Comparison of ENCODE assay signal across 12 cellular contexts in the genomic region with DNA sequence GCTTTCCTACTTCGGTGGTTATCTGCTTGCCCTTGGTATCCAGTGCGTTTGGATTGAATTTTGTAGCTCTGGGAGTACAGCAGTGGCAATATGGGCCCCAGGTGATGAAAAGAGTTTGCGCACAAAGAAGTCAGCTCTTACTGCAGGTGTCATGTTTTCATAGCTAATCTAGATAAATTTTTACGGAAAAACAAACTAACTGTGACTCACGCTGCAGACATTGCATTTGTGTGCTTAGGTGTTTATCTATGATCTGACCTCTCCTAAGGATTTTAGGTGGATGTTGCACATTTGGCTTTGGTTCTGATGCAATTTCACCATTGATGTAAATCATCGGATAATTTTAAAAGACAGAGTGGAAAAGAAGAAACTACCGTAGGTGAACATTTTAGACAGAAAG.
A peak's percentile ranks its signal among the peaks of the same experiment; 100 is the strongest.
DNase-seq lines count a peak whose midpoint lies in the region; ATAC-seq and TF ChIP-seq lines count a peak whose summit lies in the region.
"Had no signal": no experiment of that assay in that cellular context is flagged by ENCODE, and none has a peak within 500 bp of the region (broad histone marks: within the 10 kb centered on the region; RNA-seq: fewer than 3 reads in every experiment).

No MANE protein-coding gene starts in this region.

- H3K36me3 Mint-ChIP-seq in natural killer cell = no peaks in the 10 kb centered on the region
- H3K36me3 Mint-ChIP-seq: naive thymus-derived CD4-positive, alpha-beta T cell had no signal

- H3F3A ChIP-seq in PC-3 (ENCODE audit: low read length, unreplicated experiment) = peaks cover 4% of the 10 kb centered on the region
- H3F3A ChIP-seq in smooth muscle cell (ENCODE audit: low read depth) = peaks cover 67% of the 10 kb centered on the region

- H3K79me2 ChIP-seq in PC-3 (ENCODE audit: low read length) = no peaks in the 10 kb centered on the region
- H3K79me2 ChIP-seq in smooth muscle cell (ENCODE audit: low read depth) = peaks cover 22% of the 10 kb centered on the region

- H3K27me3 ChIP-seq in PC-3 (ENCODE audit: low read length) (no peaks in the 10 kb centered on the region), smooth muscle cell (ENCODE audit: low read depth) (no peaks in the 10 kb centered on the region), Peyer's patch (no peaks in the 10 kb centered on the region)

- H3K9me2 ChIP-seq in PC-3 (replicated peaks; ENCODE audit: low read length) = no peaks in the 10 kb centered on the region

- H3K9me3 Mint-ChIP-seq in natural killer cell = no peaks in the 10 kb centered on the region
- H3K9me3 Mint-ChIP-seq: activated naive CD4-positive, alpha-beta T cell treated with anti-CD3 and anti-CD28 coated beads for 36 hours; CD14-positive monocyte; naive thymus-derived CD4-positive, alpha-beta T cell had no signal

- no peak overlapping the region for H3K27ac Mint-ChIP-seq in natural killer cell
- H3K27ac Mint-ChIP-seq: activated naive CD4-positive, alpha-beta T cell treated with anti-CD3 and anti-CD28 coated beads for 36 hours; naive thymus-derived CD4-positive, alpha-beta T cell had no signal

- TF ChIP-seq CTCF in PC-3 (conservative IDR thresholded peaks at IDR 0.05; ENCODE audit: low read depth, low read length) (no peak), epithelial cell of esophagus (IDR thresholded peaks at IDR 0.05; ENCODE audit: insufficient read depth, low read depth, low read length, missing control alignments) (no peak), smooth muscle cell (IDR thresholded peaks at IDR 0.05; ENCODE audit: borderline replicate concordance, insufficient read depth, poor library complexity, severe bottlenecking) (no peak), Peyer's patch (IDR thresholded peaks at IDR 0.05) (no peak), natural killer cell (IDR thresholded peaks at IDR 0.05) (no peak)

- H3K4me2 ChIP-seq in PC-3 (ENCODE audit: low read length) (peak overlapping the region; percentile 76), smooth muscle cell (no peak overlapping the region)

- peak overlapping the region; percentile 38; the same call in 1 of the 2 replicates for H3K4me3 ChIP-seq in PC-3 (ENCODE audit: low read length)
- no peak overlapping the region for H3K4me3 ChIP-seq in epithelial cell of esophagus (ENCODE audit: low read length)
- no peak overlapping the region for H3K4me3 ChIP-seq in smooth muscle cell
- no peak overlapping the region for H3K4me3 ChIP-seq in Peyer's patch

- intact Hi-C loops in PC-3 (cut with micrococcal nuclease) = loop anchor here (1.0 to 10.0 kb wide), 8 partner anchors 46 to 1211 kb away; no protein-coding TSS in a partner anchor
- intact Hi-C loops in natural killer cell (cut with micrococcal nuclease) = loop anchor here (1.0 to 2.0 kb wide), 2 partner anchors 922 to 1213 kb away; no protein-coding TSS in a partner anchor

- H3K27ac ChIP-seq in PC-3 (ENCODE audit: low read length) (peak overlapping the region; percentile 61), smooth muscle cell (ENCODE audit: low read depth) (peak overlapping the region; percentile 65), Peyer's patch (no peak overlapping the region)
- H3K27ac ChIP-seq: HL-60 had no signal

- CTCF ChIA-PET in PC-3 (lab: Charles Lee) = interaction anchor here (0.6 to 0.9 kb wide), 3 partner anchors 92 to 132 kb away, joined by 3 to 5 read pairs (median 3); a partner anchor contains a TSS

- no peak overlapping the region for H3K4me3 Mint-ChIP-seq in natural killer cell
- H3K4me3 Mint-ChIP-seq: activated naive CD4-positive, alpha-beta T cell treated with anti-CD3 and anti-CD28 coated beads for 36 hours; CD14-positive monocyte; naive thymus-derived CD4-positive, alpha-beta T cell had no signal

- peak; percentile 29 for DNase-seq in SHP77 treated with DMSO at 0.1 percent for 48 hours (lab: John Stamatoyannopoulos, UW)
- no peak for DNase-seq in SHP77 (lab: John Stamatoyannopoulos, UW)
- DNase-seq in PC-3 = peak; percentile 83
- DNase-seq in epithelial cell of esophagus (ENCODE audit: low read depth) = peak; percentile 39
- DNase-seq in smooth muscle cell (lab: John Stamatoyannopoulos, UW; ENCODE audit: unreplicated experiment) = no peak
- DNase-seq in A172 (ENCODE audit: low spot score) = no peak
- no peak for DNase-seq in Peyer's patch
- DNase-seq in natural killer cell = no peak
- DNase-seq: activated naive CD4-positive, alpha-beta T cell treated with anti-CD3 and anti-CD28 coated beads for 36 hours had no signal

- H3K4me1 ChIP-seq in PC-3 (ENCODE audit: insufficient read depth, low read length) (peaks cover 30% of the 10 kb centered on the region), smooth muscle cell (ENCODE audit: low read depth) (peaks cover 16% of the 10 kb centered on the region), Peyer's patch (no peaks in the 10 kb centered on the region)

- WGBS in smooth muscle cell (ENCODE audit: low lambda C conversion rate) = 77% methylated on average over 7 of the region's 7 CpGs

- H3K9me3 ChIP-seq in PC-3 (ENCODE audit: low read length) (no peaks in the 10 kb centered on the region), smooth muscle cell (replicated peaks; ENCODE audit: low read depth) (no peaks in the 10 kb centered on the region), Peyer's patch (no peaks in the 10 kb centered on the region)

- H2AFZ ChIP-seq in PC-3 (ENCODE audit: low read length) (0 out of 2 replicates have a peak overlapping the region, but pooled peaks have one; percentile 33), smooth muscle cell (ENCODE audit: low read depth) (no peak overlapping the region)

- H3K36me3 ChIP-seq in PC-3 (ENCODE audit: low read depth, low read length) (no peaks in the 10 kb centered on the region), smooth muscle cell (ENCODE audit: low read depth) (peaks cover 21% of the 10 kb centered on the region), Peyer's patch (no peaks in the 10 kb centered on the region)

- POLR2A ChIA-PET in PC-3 (lab: Charles Lee; ENCODE audit: unreplicated experiment) = no interaction called here

- no peak overlapping the region for H3K9ac ChIP-seq in PC-3 (ENCODE audit: low read length)
- no peak overlapping the region for H3K9ac ChIP-seq in smooth muscle cell (ENCODE audit: low read depth)

- ATAC-seq in PC-3 = peak; percentile 68
- ATAC-seq in natural killer cell = no peak

- H3K27me3 Mint-ChIP-seq in natural killer cell (ENCODE audit: low read depth in 2 of 2) = peaks cover 5 to 36% of the 10 kb centered on the region in 2 donors

- no peaks in the 10 kb centered on the region for H3K4me1 Mint-ChIP-seq in natural killer cell
- H3K4me1 Mint-ChIP-seq: CD14-positive monocyte; naive thymus-derived CD4-positive, alpha-beta T cell had no signal

- no TSS peak for BruUV-seq in PC-3 (replicated peaks; lab: Mats Ljungman, UMichigan)

- TF ChIP-seq POLR2A in Peyer's patch (IDR thresholded peaks at IDR 0.05) = no peak

- H4K20me1 ChIP-seq in PC-3 (ENCODE audit: low read length) = no peaks in the 10 kb centered on the region
- peaks cover 100% of the 10 kb centered on the region for H4K20me1 ChIP-seq in smooth muscle cell (ENCODE audit: low read depth)

Comparison
In these comparisons a context has a peak if more than half of its experiments do, and no peak if none do; other contexts are left out.
1. DNase-seq: peak in SHP77 treated with DMSO at 0.1 percent for 48 hours (single experiment), PC-3 (single experiment) and epithelial cell of esophagus (single experiment); none in SHP77 (0 of 2), smooth muscle cell (single experiment), A172 (single experiment), Peyer's patch (0 of 3) and natural killer cell (single experiment).
2. H3K27ac ChIP-seq: peak in PC-3 (single experiment) and smooth muscle cell (single experiment); none in Peyer's patch (0 of 4).